22 cellular contexts compared by ENCODE assay signal in the genomic region with DNA sequence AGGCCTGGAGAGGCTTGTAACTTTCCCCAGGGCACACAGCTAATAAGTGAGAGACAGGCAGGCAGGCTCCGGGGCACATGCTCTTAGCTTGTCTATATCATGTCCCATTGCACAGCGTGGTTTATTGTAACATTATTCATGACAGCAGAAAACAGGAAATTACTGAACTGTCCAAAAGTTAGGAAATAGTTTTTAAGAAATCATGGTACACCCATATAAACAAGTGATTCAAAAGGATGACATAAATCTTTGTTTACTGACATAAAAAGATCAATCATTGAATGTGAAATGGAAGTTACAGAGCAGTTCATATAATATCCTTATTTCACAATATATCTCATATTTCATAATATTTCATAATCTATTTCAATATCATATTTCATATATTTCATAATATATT. TPM values are rescaled to one million over a fixed set of nuclear protein-coding genes. Genes with fewer than 3 reads are reported as not detected.
DNase-seq lines count a peak whose midpoint lies in the region; ATAC-seq and TF ChIP-seq lines count a peak whose summit lies in the region.
"Had no signal": no experiment of that assay in that cellular context is flagged by ENCODE, and none has a peak within 500 bp of the region (broad histone marks: within the 10 kb centered on the region; RNA-seq: fewer than 3 reads in every experiment).

No MANE protein-coding gene starts in this region.

- DNase-seq in CD14-positive monocyte (ENCODE audit: low spot score) (peak; percentile 69), MV-4-11 (lab: John Stamatoyannopoulos, UW) (peak; percentile 70), choroid plexus epithelial cell (ENCODE audit: low read depth) (peak; percentile 51), NK-92 (lab: John Stamatoyannopoulos, UW; ENCODE audit: unreplicated experiment) (no peak), HUDEP-2 (lab: John Stamatoyannopoulos, UW; ENCODE audit: unreplicated experiment in 76 of 76) (no peak), hypothalamus (lab: John Stamatoyannopoulos, UW) (no peak)
- no peak for DNase-seq in naive thymus-derived CD4-positive, alpha-beta T cell
- DNase-seq: activated CD4-positive, alpha-beta memory T cell treated with anti-CD3 and anti-CD28 coated beads, Interleukin-2, amount 10 ng/mL, durations not matched to agents 7 days and 5 days; activated naive CD4-positive, alpha-beta T cell treated with anti-CD3 and anti-CD28 coated beads for 36 hours; activated T-cell treated with anti-CD3 and anti-CD28 coated beads, Interleukin-2, amount 50 U/mL, for 1 hour; colonic mucosa; H7; Karpas-422; left ventricle myocardium inferior; NCI-H146; NCI-H774; RPMI8226; stimulated activated naive CD8-positive, alpha-beta T cell treated with anti-CD3 and anti-CD28 coated beads, Interleukin-15, amount 100 ng/mL, for 72 hours; T-cell had no signal

- peaks cover 36 to 37% of the 10 kb centered on the region in 2 donors for H3K36me3 Mint-ChIP-seq in CD14-positive monocyte
- H3K36me3 Mint-ChIP-seq in naive thymus-derived CD4-positive, alpha-beta T cell, result peaks cover 0 to 3% (median 0%) of the 10 kb centered on the region in 5 donors
- H3K36me3 Mint-ChIP-seq: T-cell had no signal

- peak overlapping the region in 1 of 2 donors; percentile 65 for H3K4me3 Mint-ChIP-seq in CD14-positive monocyte
- no peak overlapping the region for H3K4me3 Mint-ChIP-seq in naive thymus-derived CD4-positive, alpha-beta T cell
- H3K4me3 Mint-ChIP-seq: activated CD4-positive, alpha-beta memory T cell treated with anti-CD3 and anti-CD28 coated beads, Interleukin-2, amount 10 ng/mL, durations not matched to agents 7 days and 5 days; activated naive CD4-positive, alpha-beta T cell treated with anti-CD3 and anti-CD28 coated beads for 36 hours; stimulated activated naive CD8-positive, alpha-beta T cell treated with anti-CD3 and anti-CD28 coated beads, Interleukin-15, amount 100 ng/mL, for 72 hours; T-cell had no signal

- H3K9me3 Mint-ChIP-seq in CD14-positive monocyte, result peaks cover 0 to 4% (median 0%) of the 10 kb centered on the region in 7 donors
- H3K9me3 Mint-ChIP-seq in naive thymus-derived CD4-positive, alpha-beta T cell, result peaks cover 0 to 2% (median 0%) of the 10 kb centered on the region in 11 donors
- H3K9me3 Mint-ChIP-seq: activated CD4-positive, alpha-beta memory T cell treated with anti-CD3 and anti-CD28 coated beads, Interleukin-2, amount 10 ng/mL, durations not matched to agents 7 days and 5 days; activated naive CD4-positive, alpha-beta T cell treated with anti-CD3 and anti-CD28 coated beads for 36 hours; stimulated activated naive CD8-positive, alpha-beta T cell treated with anti-CD3 and anti-CD28 coated beads, Interleukin-15, amount 100 ng/mL, for 72 hours; T-cell had no signal

- H3K9me3 ChIP-seq in naive thymus-derived CD4-positive, alpha-beta T cell (ENCODE audit: control insufficient read depth in 2 of 3, low read length in 3 of 3), result no peaks in the 10 kb centered on the region
- H3K9me3 ChIP-seq: colonic mucosa, left ventricle myocardium inferior had no signal

- no peak overlapping the region for H3K27ac ChIP-seq in naive thymus-derived CD4-positive, alpha-beta T cell (ENCODE audit: low read depth, low read length)
- H3K27ac ChIP-seq: colonic mucosa, left ventricle myocardium inferior, parathyroid adenoma, VCaP had no signal

- H3K4me1 Mint-ChIP-seq in CD14-positive monocyte, result peaks cover 72% of the 10 kb centered on the region
- H3K4me1 Mint-ChIP-seq in naive thymus-derived CD4-positive, alpha-beta T cell, result peaks cover 0 to 9% (median 0%) of the 10 kb centered on the region in 7 donors
- H3K4me1 Mint-ChIP-seq: activated CD4-positive, alpha-beta memory T cell treated with anti-CD3 and anti-CD28 coated beads, Interleukin-2, amount 10 ng/mL, durations not matched to agents 7 days and 5 days; T-cell had no signal

- H3K4me1 ChIP-seq in naive thymus-derived CD4-positive, alpha-beta T cell (ENCODE audit: control insufficient read depth in 2 of 2, insufficient read depth in 2 of 2, low read length in 2 of 2), result no peaks in the 10 kb centered on the region
- H3K4me1 ChIP-seq: colonic mucosa had no signal

- POLR2A ChIA-PET in naive thymus-derived CD4-positive, alpha-beta T cell (lab: Charles Lee), result no interaction called here

- TF ChIP-seq CTCF in CD14-positive monocyte (IDR thresholded peaks at IDR 0.05), result no peak
- TF ChIP-seq CTCF in choroid plexus epithelial cell (conservative IDR thresholded peaks at IDR 0.05; ENCODE audit: low read depth, low read length), result no peak

- peak overlapping the region; percentile 92 to 98 (median 96) for H3K27ac Mint-ChIP-seq in CD14-positive monocyte
- H3K27ac Mint-ChIP-seq in naive thymus-derived CD4-positive, alpha-beta T cell, result no peak overlapping the region
- H3K27ac Mint-ChIP-seq: activated CD4-positive, alpha-beta memory T cell treated with anti-CD3 and anti-CD28 coated beads, Interleukin-2, amount 10 ng/mL, durations not matched to agents 7 days and 5 days; activated naive CD4-positive, alpha-beta T cell treated with anti-CD3 and anti-CD28 coated beads for 36 hours; stimulated activated naive CD8-positive, alpha-beta T cell treated with anti-CD3 and anti-CD28 coated beads, Interleukin-15, amount 100 ng/mL, for 72 hours; T-cell had no signal

- H3K27me3 ChIP-seq in naive thymus-derived CD4-positive, alpha-beta T cell (ENCODE audit: control insufficient read depth in 2 of 2, insufficient read depth in 2 of 2, low read length in 2 of 2), result no peaks in the 10 kb centered on the region
- H3K27me3 ChIP-seq: colonic mucosa had no signal

- CTCF ChIA-PET in naive thymus-derived CD4-positive, alpha-beta T cell (lab: Charles Lee), result no interaction called here

- peak; percentile 69 for ATAC-seq in naive thymus-derived CD4-positive, alpha-beta T cell
- no peak for ATAC-seq in GM18861 (IDR thresholded peaks at IDR 0.05; ENCODE audit: unreplicated experiment)
- ATAC-seq: stimulated activated naive CD8-positive, alpha-beta T cell treated with anti-CD3 and anti-CD28 coated beads, Interleukin-15, amount 100 ng/mL, for 72 hours; T-cell had no signal

- peaks cover 0 to 5% (median 0%) of the 10 kb centered on the region in 3 donors for H3K27me3 Mint-ChIP-seq in CD14-positive monocyte (ENCODE audit: low read depth in 3 of 3)
- peaks cover 17 to 48% (median 33%) of the 10 kb centered on the region in 5 donors for H3K27me3 Mint-ChIP-seq in naive thymus-derived CD4-positive, alpha-beta T cell

- no peaks in the 10 kb centered on the region for H3K36me3 ChIP-seq in naive thymus-derived CD4-positive, alpha-beta T cell (ENCODE audit: control insufficient read depth in 2 of 3, insufficient read depth in 3 of 3, low read length in 3 of 3)
- H3K36me3 ChIP-seq: colonic mucosa, left ventricle myocardium inferior had no signal

- no peak overlapping the region for H3K4me3 ChIP-seq in choroid plexus epithelial cell (ENCODE audit: low read depth, low read length)
- no peak overlapping the region for H3K4me3 ChIP-seq in naive thymus-derived CD4-positive, alpha-beta T cell (ENCODE audit: low read length)
- H3K4me3 ChIP-seq: colonic mucosa, left ventricle myocardium inferior had no signal

- intact Hi-C loops in CD14-positive monocyte (cut with micrococcal nuclease), result loop anchor here (5.0 to 10.0 kb wide), 2 partner anchors 53 to 61 kb away; partner anchors contain the start of gene VAPA (in 1 of the 2)
- intact Hi-C loops in naive thymus-derived CD4-positive, alpha-beta T cell (cut with micrococcal nuclease), result no loop called here

RNA-seq across cellular contexts. Expression of gene TXNDC2, which starts 34.3 kb away (rescaled TPM):
- under 1 TPM in 1 of 2 donors, not detected in 1; 0.10 TPM for polyA plus RNA-seq in CD14-positive monocyte
- total RNA-seq in naive thymus-derived CD4-positive, alpha-beta T cell, result under 1 TPM in 1 of 5 experiments, not detected in 4; 0.07 TPM
- not detected for polyA plus RNA-seq in naive thymus-derived CD4-positive, alpha-beta T cell
- total RNA-seq: activated naive CD4-positive, alpha-beta T cell treated with anti-CD3 and anti-CD28 coated beads for 36 hours; colonic mucosa; H7; left ventricle myocardium inferior; T-cell had no signal

Comparison
In these comparisons a context has a peak if more than half of its experiments do, and no peak if none do; other contexts are left out.
1. DNase-seq: peak in CD14-positive monocyte (single experiment), MV-4-11 (single experiment) and choroid plexus epithelial cell (single experiment); none in naive thymus-derived CD4-positive, alpha-beta T cell (0 of 9), NK-92 (single experiment), HUDEP-2 (0 of 76) and hypothalamus (0 of 51).
2. H3K27ac Mint-ChIP-seq: peak in CD14-positive monocyte (7 of 7); none in naive thymus-derived CD4-positive, alpha-beta T cell (0 of 9).
3. intact Hi-C loops: an anchor here in CD14-positive monocyte (5.0 to 10.0 kb wide); none called in naive thymus-derived CD4-positive, alpha-beta T cell.